ENCODE assay signal across 20 cellular contexts in the genomic region with DNA sequence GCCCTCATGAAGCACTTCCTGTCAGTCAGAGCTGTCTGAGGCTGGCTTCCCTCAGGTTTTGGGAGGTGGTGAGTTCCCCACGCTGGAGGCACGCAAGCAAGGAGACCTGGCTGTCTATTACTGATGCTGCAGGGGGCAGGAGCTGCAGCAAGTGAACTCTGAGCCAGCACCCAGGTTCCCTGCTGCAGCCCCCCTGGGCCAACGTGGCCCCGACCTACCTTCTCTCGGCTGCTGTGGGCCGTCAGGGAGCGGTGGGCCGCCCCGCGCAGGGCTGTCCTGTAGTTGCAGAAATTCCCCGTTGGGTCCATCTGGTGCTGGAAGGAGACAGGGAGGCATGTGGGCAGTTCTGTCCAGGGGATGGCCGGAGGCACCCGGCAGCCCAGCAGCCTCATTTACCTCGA.
"Had no signal": no experiment of that assay in that cellular context is flagged by ENCODE, and none has a peak within 500 bp of the region (broad histone marks: within the 10 kb centered on the region; RNA-seq: fewer than 3 reads in every experiment).

No MANE protein-coding gene starts in this region.

- ATAC-seq: heart left ventricle, WTC11 had no signal

- H3K27me3 ChIP-seq: sigmoid colon, SJSA1 had no signal

- H3K9me3 ChIP-seq: heart left ventricle, sigmoid colon, SJSA1 had no signal

- FAIRE-seq: astrocyte, colon, islet of Langerhans had no signal

- H3K36me3 Mint-ChIP-seq: activated naive CD8-positive, alpha-beta T cell treated with anti-CD3 and anti-CD28 coated beads for 36 hours; WTC11 had no signal

- H3K36me3 ChIP-seq: heart left ventricle, sigmoid colon, SJSA1 had no signal

- H3K4me2 ChIP-seq: smooth muscle cell had no signal

- H3K79me2 ChIP-seq: parathyroid adenoma had no signal

- H3K4me1 ChIP-seq: heart left ventricle, parathyroid adenoma, sigmoid colon, SJSA1 had no signal

- H3K9me3 Mint-ChIP-seq: activated CD4-positive, alpha-beta memory T cell treated with anti-CD3 and anti-CD28 coated beads, Interleukin-2, amount 10 ng/mL, durations not matched to agents 7 days and 5 days; activated CD4-positive, alpha-beta T cell treated with anti-CD3 and anti-CD28 coated beads, Interleukin-2, amount 10 ng/mL, durations not matched to agents 24 days and 14 days; activated naive CD8-positive, alpha-beta T cell treated with anti-CD3 and anti-CD28 coated beads for 36 hours; activated T-helper 1 cell treated with anti-CD3 and anti-CD28 coated beads, Interleukin-12 subunit alpha, Interleukin-12 subunit beta, Interleukin-2, Interleukin-4 antibody, amounts not matched to agents 30 ng/mL and 10 ng/mL and 1 ng/mL, durations not matched to agents 14 hours and 24 hours and 36 hours; central memory CD8-positive, alpha-beta T cell; nephron; WTC11 had no signal

- H2AFZ ChIP-seq: parathyroid adenoma had no signal

- H3K4me1 Mint-ChIP-seq: activated CD4-positive, alpha-beta memory T cell treated with anti-CD3 and anti-CD28 coated beads, Interleukin-2, amount 10 ng/mL, durations not matched to agents 7 days and 5 days; activated CD4-positive, alpha-beta T cell treated with anti-CD3 and anti-CD28 coated beads, Interleukin-2, amount 10 ng/mL, durations not matched to agents 24 days and 14 days; activated naive CD8-positive, alpha-beta T cell treated with anti-CD3 and anti-CD28 coated beads for 36 hours; central memory CD8-positive, alpha-beta T cell; nephron; WTC11 had no signal

- H3K4me3 ChIP-seq: dorsolateral prefrontal cortex, heart left ventricle, sigmoid colon, SJSA1, smooth muscle cell had no signal

- H3K4me3 Mint-ChIP-seq: activated CD4-positive, alpha-beta memory T cell treated with anti-CD3 and anti-CD28 coated beads, Interleukin-2, amount 10 ng/mL, durations not matched to agents 7 days and 5 days; activated CD4-positive, alpha-beta T cell treated with anti-CD3 and anti-CD28 coated beads, Interleukin-2, amount 10 ng/mL, durations not matched to agents 24 days and 14 days; activated naive CD8-positive, alpha-beta T cell treated with anti-CD3 and anti-CD28 coated beads for 36 hours; activated T-helper 1 cell treated with anti-CD3 and anti-CD28 coated beads, Interleukin-12 subunit alpha, Interleukin-12 subunit beta, Interleukin-2, Interleukin-4 antibody, amounts not matched to agents 30 ng/mL and 10 ng/mL and 1 ng/mL, durations not matched to agents 14 hours and 24 hours and 36 hours; central memory CD8-positive, alpha-beta T cell; nephron; WTC11 had no signal

- H3K27ac ChIP-seq: heart left ventricle, parathyroid adenoma, sigmoid colon, SJSA1 had no signal

- H3K9ac ChIP-seq: parathyroid adenoma had no signal

- H3K27ac Mint-ChIP-seq: activated CD4-positive, alpha-beta memory T cell treated with anti-CD3 and anti-CD28 coated beads, Interleukin-2, amount 10 ng/mL, durations not matched to agents 7 days and 5 days; activated CD4-positive, alpha-beta T cell treated with anti-CD3 and anti-CD28 coated beads, Interleukin-2, amount 10 ng/mL, durations not matched to agents 24 days and 14 days; activated naive CD8-positive, alpha-beta T cell treated with anti-CD3 and anti-CD28 coated beads for 36 hours; activated T-helper 1 cell treated with anti-CD3 and anti-CD28 coated beads, Interleukin-12 subunit alpha, Interleukin-12 subunit beta, Interleukin-2, Interleukin-4 antibody, amounts not matched to agents 30 ng/mL and 10 ng/mL and 1 ng/mL, durations not matched to agents 14 hours and 24 hours and 36 hours; nephron; WTC11 had no signal

- DNase-seq: activated CD4-positive, alpha-beta memory T cell treated with anti-CD3 and anti-CD28 coated beads, Interleukin-2, amount 10 ng/mL, durations not matched to agents 7 days and 5 days; activated CD4-positive, alpha-beta T cell treated with anti-CD3 and anti-CD28 coated beads, Interleukin-2, amount 10 ng/mL, durations not matched to agents 24 days and 14 days; activated naive CD8-positive, alpha-beta T cell treated with anti-CD3 and anti-CD28 coated beads for 36 hours; midbrain; stimulated activated CD4-positive, alpha-beta T cell treated with anti-CD3 and anti-CD28 coated beads, Interleukin-4, amount 100 ng/mL, for 1 hour; stimulated activated naive CD4-positive, alpha-beta T cell treated with Interleukin-2 at 50 U/mL for 16 hours; T-helper 9 cell had no signal
